ENCODE assay signal across 9 cellular contexts in genomic region chr3:45906681-45907220, GRCh38. TPM values are rescaled to one million over a fixed set of nuclear protein-coding genes. Genes with fewer than 3 reads are reported as not detected.
DNase-seq lines count a peak whose midpoint lies in the region; ATAC-seq and TF ChIP-seq lines count a peak whose summit lies in the region.
"Had no signal": no experiment of that assay in that cellular context is flagged by ENCODE, and none has a peak within 500 bp of the region (broad histone marks: within the 10 kb centered on the region; RNA-seq: fewer than 3 reads in every experiment).

No MANE protein-coding gene starts in this region.

- H3K9me2 ChIP-seq in HCT116 (ENCODE audit: insufficient read depth) = no peaks in the 10 kb centered on the region

- DNase-seq in AG10803 (ENCODE audit: low read depth) = peak; percentile 69
- DNase-seq in HCT116 (ENCODE audit: low read depth, low spot score) = no peak
- DNase-seq in amniotic epithelial cell (ENCODE audit: low read depth) = peak; percentile 83
- no peak for DNase-seq in kidney epithelial cell (ENCODE audit: low read depth)
- no peak for DNase-seq in GF-D8 (lab: John Stamatoyannopoulos, UW)
- no peak for DNase-seq in effector memory CD4-positive, alpha-beta T cell
- no peak for DNase-seq in retina
- DNase-seq: stimulated activated CD4-positive, alpha-beta T cell treated with anti-CD3 and anti-CD28 coated beads, Interleukin-4, amount 100 ng/mL, for 4 hours had no signal

- TF ChIP-seq CTCF in AG10803 (conservative IDR thresholded peaks at IDR 0.05; ENCODE audit: low read length) (peak; percentile 63), HCT116 (IDR thresholded peaks at IDR 0.05 in 2 of 3, conservative IDR thresholded peaks at IDR 0.05 in 1 of 3; ENCODE audit: borderline replicate concordance in 1 of 3, insufficient read depth in 1 of 3, low read depth in 2 of 3, low read length in 2 of 3) (peak; percentile 43 to 59 (median 56); a peak in 4 of 6 replicates), kidney epithelial cell (IDR thresholded peaks at IDR 0.05; ENCODE audit: insufficient read depth, low read length, poor library complexity, severe bottlenecking) (peak; percentile 56)

- no peak overlapping the region for H2AFZ ChIP-seq in HCT116 (ENCODE audit: low read depth, low read length, poor library complexity, severe bottlenecking)

- H3K4me2 ChIP-seq in HCT116 (ENCODE audit: low read length) = no peak overlapping the region

- RAD21 ChIA-PET in HCT116 (lab: Charles Lee; ENCODE audit: low non-redundant PET in 1 of 2, low total read pairs in 2 of 2, uncharacterized antibody in 2 of 2, unreplicated experiment in 2 of 2) = no interaction called here

- TF ChIP-seq RAD21 in HCT116 (IDR thresholded peaks at IDR 0.05; ENCODE audit: low read depth) = peak; percentile 71

- no peaks in the 10 kb centered on the region for H3K36me3 ChIP-seq in HCT116 (ENCODE audit: control insufficient read depth in 1 of 2, insufficient read depth in 2 of 2, low read length in 2 of 2)
- no peaks in the 10 kb centered on the region for H3K36me3 ChIP-seq in kidney epithelial cell (ENCODE audit: control insufficient read depth, insufficient read depth, low read length)
- H3K36me3 ChIP-seq in effector memory CD4-positive, alpha-beta T cell (ENCODE audit: control insufficient read depth, insufficient read depth, low read length) = no peaks in the 10 kb centered on the region

- no TSS peak for BruUV-seq in HCT116 (replicated peaks; lab: Mats Ljungman, UMichigan)

- H3K79me2 ChIP-seq in HCT116 (ENCODE audit: insufficient read depth, low read length) = no peaks in the 10 kb centered on the region

- H3K27me3 ChIP-seq in HCT116 (ENCODE audit: insufficient read depth, low read length) = no peaks in the 10 kb centered on the region
- no peaks in the 10 kb centered on the region for H3K27me3 ChIP-seq in kidney epithelial cell (ENCODE audit: control insufficient read depth, insufficient read depth, low read length)
- no peaks in the 10 kb centered on the region for H3K27me3 ChIP-seq in effector memory CD4-positive, alpha-beta T cell (replicated peaks; ENCODE audit: control insufficient read depth, insufficient read depth, low read length, poor library complexity, severe bottlenecking)

- H3K4me1 ChIP-seq in HCT116 (ENCODE audit: control insufficient read depth in 1 of 2, insufficient read depth in 2 of 2, low read length in 2 of 2) = no peaks in the 10 kb centered on the region
- peaks cover 13% of the 10 kb centered on the region for H3K4me1 ChIP-seq in effector memory CD4-positive, alpha-beta T cell (ENCODE audit: control insufficient read depth, insufficient read depth, low read length, poor library complexity, severe bottlenecking)

- ATAC-seq in HCT116 = peak; percentile 95
- no peak for ATAC-seq in GM21619 (IDR thresholded peaks at IDR 0.05; ENCODE audit: unreplicated experiment)

- no peaks in the 10 kb centered on the region for H3K9me3 ChIP-seq in HCT116 (ENCODE audit: control insufficient read depth in 1 of 2, insufficient read depth in 1 of 2, low read depth in 1 of 2, low read length in 2 of 2)
- H3K9me3 ChIP-seq in effector memory CD4-positive, alpha-beta T cell (ENCODE audit: control insufficient read depth, low read length) = no peaks in the 10 kb centered on the region

- intact Hi-C loops in HCT116 (cut with micrococcal nuclease) = loop anchor here (2.0 kb wide), 1 partner anchor 146 kb away; no protein-coding TSS in a partner anchor

- H4K20me1 ChIP-seq in HCT116 (ENCODE audit: insufficient read depth) = no peaks in the 10 kb centered on the region

- POLR2A ChIA-PET in HCT116 (lab: Charles Lee) = no interaction called here

- no peak overlapping the region for H3K9ac ChIP-seq in HCT116 (ENCODE audit: low read length)

- no peak for TF ChIP-seq POLR2A in HCT116 (IDR thresholded peaks at IDR 0.05; ENCODE audit: borderline replicate concordance, extremely low read depth, insufficient read depth, insufficient read length)

- CTCF ChIA-PET in HCT116 (lab: Charles Lee) = no interaction called here

- H3K4me3 ChIP-seq in AG10803 (ENCODE audit: low read length) = no peak overlapping the region
- no peak overlapping the region for H3K4me3 ChIP-seq in HCT116 (replicated peaks in 1 of 2; ENCODE audit: low read depth in 1 of 2, low read length in 2 of 2)
- H3K4me3 ChIP-seq in kidney epithelial cell (ENCODE audit: low read depth, low read length) = no peak overlapping the region
- no peak overlapping the region for H3K4me3 ChIP-seq in effector memory CD4-positive, alpha-beta T cell (ENCODE audit: insufficient read depth, low read depth, low read length, poor library complexity, severe bottlenecking)

- no peak overlapping the region for H3K27ac ChIP-seq in HCT116 (ENCODE audit: low read depth, low read length)
- H3K27ac ChIP-seq in effector memory CD4-positive, alpha-beta T cell (ENCODE audit: insufficient read depth, low read length, poor library complexity, severe bottlenecking) = no peak overlapping the region

TF ChIP-seq in HCT116, 20 proteins besides CTCF, POLR2A, EP300 and RAD21:
- TF ChIP-seq, protein P1, sequence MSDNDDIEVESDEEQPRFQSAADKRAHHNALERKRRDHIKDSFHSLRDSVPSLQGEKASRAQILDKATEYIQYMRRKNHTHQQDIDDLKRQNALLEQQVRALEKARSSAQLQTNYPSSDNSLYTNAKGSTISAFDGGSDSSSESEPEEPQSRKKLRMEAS (IDR thresholded peaks at IDR 0.05) = no peak
- TF ChIP-seq, protein P2, sequence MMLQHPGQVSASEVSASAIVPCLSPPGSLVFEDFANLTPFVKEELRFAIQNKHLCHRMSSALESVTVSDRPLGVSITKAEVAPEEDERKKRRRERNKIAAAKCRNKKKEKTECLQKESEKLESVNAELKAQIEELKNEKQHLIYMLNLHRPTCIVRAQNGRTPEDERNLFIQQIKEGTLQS (IDR thresholded peaks at IDR 0.05) = no peak
- no peak for TF ChIP-seq YY1 (IDR thresholded peaks at IDR 0.05; ENCODE audit: extremely low read depth, insufficient replicate concordance, low read depth, low read length)
- TF ChIP-seq, protein P3, sequence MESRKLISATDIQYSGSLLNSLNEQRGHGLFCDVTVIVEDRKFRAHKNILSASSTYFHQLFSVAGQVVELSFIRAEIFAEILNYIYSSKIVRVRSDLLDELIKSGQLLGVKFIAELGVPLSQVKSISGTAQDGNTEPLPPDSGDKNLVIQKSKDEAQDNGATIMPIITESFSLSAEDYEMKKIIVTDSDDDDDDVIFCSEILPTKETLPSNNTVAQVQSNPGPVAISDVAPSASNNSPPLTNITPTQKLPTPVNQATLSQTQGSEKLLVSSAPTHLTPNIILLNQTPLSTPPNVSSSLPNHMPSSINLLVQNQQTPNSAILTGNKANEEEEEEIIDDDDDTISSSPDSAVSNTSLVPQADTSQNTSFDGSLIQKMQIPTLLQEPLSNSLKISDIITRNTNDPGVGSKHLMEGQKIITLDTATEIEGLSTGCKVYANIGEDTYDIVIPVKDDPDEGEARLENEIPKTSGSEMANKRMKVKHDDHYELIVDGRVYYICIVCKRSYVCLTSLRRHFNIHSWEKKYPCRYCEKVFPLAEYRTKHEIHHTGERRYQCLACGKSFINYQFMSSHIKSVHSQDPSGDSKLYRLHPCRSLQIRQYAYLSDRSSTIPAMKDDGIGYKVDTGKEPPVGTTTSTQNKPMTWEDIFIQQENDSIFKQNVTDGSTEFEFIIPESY (IDR thresholded peaks at IDR 0.05; ENCODE audit: extremely low read depth, insufficient replicate concordance, low read length) = no peak
- TF ChIP-seq ELF1 (IDR thresholded peaks at IDR 0.05; ENCODE audit: borderline replicate concordance, low read depth) = no peak
- TF ChIP-seq EGR1 (IDR thresholded peaks at IDR 0.05; ENCODE audit: low read depth) = no peak
- TF ChIP-seq CBX3 (IDR thresholded peaks at IDR 0.05; ENCODE audit: low read depth) = no peak
- no peak for TF ChIP-seq SP1 (IDR thresholded peaks at IDR 0.05; ENCODE audit: low read depth)
- TF ChIP-seq FOSL1 (IDR thresholded peaks at IDR 0.05; ENCODE audit: low read depth) = no peak
- TF ChIP-seq, protein P4, sequence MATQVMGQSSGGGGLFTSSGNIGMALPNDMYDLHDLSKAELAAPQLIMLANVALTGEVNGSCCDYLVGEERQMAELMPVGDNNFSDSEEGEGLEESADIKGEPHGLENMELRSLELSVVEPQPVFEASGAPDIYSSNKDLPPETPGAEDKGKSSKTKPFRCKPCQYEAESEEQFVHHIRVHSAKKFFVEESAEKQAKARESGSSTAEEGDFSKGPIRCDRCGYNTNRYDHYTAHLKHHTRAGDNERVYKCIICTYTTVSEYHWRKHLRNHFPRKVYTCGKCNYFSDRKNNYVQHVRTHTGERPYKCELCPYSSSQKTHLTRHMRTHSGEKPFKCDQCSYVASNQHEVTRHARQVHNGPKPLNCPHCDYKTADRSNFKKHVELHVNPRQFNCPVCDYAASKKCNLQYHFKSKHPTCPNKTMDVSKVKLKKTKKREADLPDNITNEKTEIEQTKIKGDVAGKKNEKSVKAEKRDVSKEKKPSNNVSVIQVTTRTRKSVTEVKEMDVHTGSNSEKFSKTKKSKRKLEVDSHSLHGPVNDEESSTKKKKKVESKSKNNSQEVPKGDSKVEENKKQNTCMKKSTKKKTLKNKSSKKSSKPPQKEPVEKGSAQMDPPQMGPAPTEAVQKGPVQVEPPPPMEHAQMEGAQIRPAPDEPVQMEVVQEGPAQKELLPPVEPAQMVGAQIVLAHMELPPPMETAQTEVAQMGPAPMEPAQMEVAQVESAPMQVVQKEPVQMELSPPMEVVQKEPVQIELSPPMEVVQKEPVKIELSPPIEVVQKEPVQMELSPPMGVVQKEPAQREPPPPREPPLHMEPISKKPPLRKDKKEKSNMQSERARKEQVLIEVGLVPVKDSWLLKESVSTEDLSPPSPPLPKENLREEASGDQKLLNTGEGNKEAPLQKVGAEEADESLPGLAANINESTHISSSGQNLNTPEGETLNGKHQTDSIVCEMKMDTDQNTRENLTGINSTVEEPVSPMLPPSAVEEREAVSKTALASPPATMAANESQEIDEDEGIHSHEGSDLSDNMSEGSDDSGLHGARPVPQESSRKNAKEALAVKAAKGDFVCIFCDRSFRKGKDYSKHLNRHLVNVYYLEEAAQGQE (IDR thresholded peaks at IDR 0.05; ENCODE audit: low read depth) = no peak
- no peak for TF ChIP-seq CEBPB (IDR thresholded peaks at IDR 0.05; ENCODE audit: low read depth)
- no peak for TF ChIP-seq EZH2phosphoT487 (IDR thresholded peaks at IDR 0.05; ENCODE audit: borderline replicate concordance)
- TF ChIP-seq SRF (IDR thresholded peaks at IDR 0.05; ENCODE audit: low read depth) = no peak
- no peak for TF ChIP-seq ZNF274 (IDR thresholded peaks at IDR 0.05; ENCODE audit: low read depth, low read length)
- TF ChIP-seq POLR2AphosphoS5 (IDR thresholded peaks at IDR 0.05; ENCODE audit: low read depth, low read length) = no peak
- no peak for TF ChIP-seq ZFX (IDR thresholded peaks at IDR 0.05)

RNA-seq across cellular contexts. Expression of gene CCR9, which starts 20.4 kb away (rescaled TPM):
- not detected for total RNA-seq in HCT116 (2021; ENCODE audit: unreplicated experiment)
- 0.02 and 0.04 TPM in 2 replicates for polyA plus RNA-seq in HCT116 (2012)
- total RNA-seq in kidney epithelial cell = not detected in 2 replicates

RNA-seq across cellular contexts. Expression of gene CXCR6, which starts 36.5 kb away (rescaled TPM):
- not detected for total RNA-seq in HCT116 (2021; ENCODE audit: unreplicated experiment)
- 0.09 TPM in 1 of 2 replicates, not detected in the other for polyA plus RNA-seq in HCT116 (2012)
- total RNA-seq in kidney epithelial cell = not detected in 2 replicates

Comparison
In these comparisons a context has a peak if more than half of its experiments do, and no peak if none do; other contexts are left out.
1. DNase-seq: peak in AG10803 (single experiment) and amniotic epithelial cell (single experiment); none in HCT116 (single experiment), kidney epithelial cell (single experiment), GF-D8 (single experiment), effector memory CD4-positive, alpha-beta T cell (0 of 3) and retina (single experiment).
2. Peak in every context shown above with its lines, with median percentiles within 50 percentile points of each other: CTCF ChIP-seq.